Comparison of ENCODE assay signal across 23 cellular contexts in genomic region chr12:27626239-27626638, GRCh38.
DNase-seq lines count a peak whose midpoint lies in the region; ATAC-seq and TF ChIP-seq lines count a peak whose summit lies in the region.
"Had no signal": no experiment of that assay in that cellular context is flagged by ENCODE, and none has a peak within 500 bp of the region (broad histone marks: within the 10 kb centered on the region; RNA-seq: fewer than 3 reads in every experiment).

No MANE protein-coding gene starts in this region.

- POLR2A ChIA-PET in Caco-2 (lab: Charles Lee) = no interaction called here

- no peak overlapping the region for H2AFZ ChIP-seq in neural progenitor cell (replicated peaks)

- no peaks in the 10 kb centered on the region for H4K20me1 ChIP-seq in neural progenitor cell (ENCODE audit: low read depth)

- no peaks in the 10 kb centered on the region for H3F3A ChIP-seq in neural progenitor cell (ENCODE audit: low read depth)

- H3K79me2 ChIP-seq in neural progenitor cell (ENCODE audit: low read depth) = no peaks in the 10 kb centered on the region

- H3K9ac ChIP-seq in neural progenitor cell = no peak overlapping the region

- H3K4me1 ChIP-seq in Caco-2 (peaks cover 12% of the 10 kb centered on the region), neural progenitor cell (no peaks in the 10 kb centered on the region)

- no peaks in the 10 kb centered on the region for H3K9me3 ChIP-seq in Caco-2
- 0 out of 2 replicates have a peak, but pooled peaks cover 3% of the 10 kb centered on the region for H3K9me3 ChIP-seq in MG63
- no peaks in the 10 kb centered on the region for H3K9me3 ChIP-seq in neural progenitor cell (ENCODE audit: low read depth)
- H3K9me3 ChIP-seq: psoas muscle, spleen, vagina had no signal

- intact Hi-C loops in Caco-2 (cut with micrococcal nuclease; ENCODE audit: unreplicated experiment) = no loop called here

- H3K4me2 ChIP-seq in neural progenitor cell = no peak overlapping the region

- ATAC-seq in GM18861 (IDR thresholded peaks at IDR 0.05; ENCODE audit: unreplicated experiment) (no peak), GM18517 (IDR thresholded peaks at IDR 0.05; ENCODE audit: unreplicated experiment) (no peak)
- ATAC-seq: GM12878, natural killer cell, T-cell had no signal

- TF ChIP-seq CTCF in Caco-2 (IDR thresholded peaks at IDR 0.05; ENCODE audit: insufficient read depth in 1 of 2, low read depth in 1 of 2, low read length in 1 of 2, severe bottlenecking in 1 of 2, unreplicated experiment in 1 of 2) (no peak), epithelial cell of esophagus (IDR thresholded peaks at IDR 0.05; ENCODE audit: insufficient read depth, low read depth, low read length, missing control alignments) (no peak), neural progenitor cell (IDR thresholded peaks at IDR 0.05) (no peak)

- no peaks in the 10 kb centered on the region for H3K27me3 ChIP-seq in Caco-2 (replicated peaks; ENCODE audit: control insufficient read depth, insufficient read depth, low read length)
- H3K27me3 ChIP-seq in MG63 = no peaks in the 10 kb centered on the region
- no peaks in the 10 kb centered on the region for H3K27me3 ChIP-seq in neural progenitor cell
- H3K27me3 ChIP-seq: foreskin keratinocyte, spleen, vagina had no signal

- peak in 1 of 2 experiments; percentile 25 for DNase-seq in Caco-2
- peak; percentile 65 for DNase-seq in MG63
- peak; percentile 58 for DNase-seq in epithelial cell of esophagus (ENCODE audit: low read depth)
- DNase-seq in neural progenitor cell (ENCODE audit: low spot score) = no peak
- no peak for DNase-seq in NCI-H1417 treated with DMSO at 0.1 percent for 48 hours (lab: John Stamatoyannopoulos, UW)
- no peak for DNase-seq in Ammon's horn (ENCODE audit: low spot score)
- DNase-seq: activated gamma-delta T cell treated with Interleukin-2 at 50 U/mL for 16 hours; CD4-positive, CD25-positive, alpha-beta regulatory T cell; DMS153; foreskin keratinocyte; hippocampal formation; kidney; natural killer cell; NCI-H2029; NCI-H510A; psoas muscle; spleen; stimulated activated CD4-positive, alpha-beta T cell treated with anti-CD3 and anti-CD28 coated beads, Interleukin-4, amount 100 ng/mL, for 4 hours; T-cell had no signal

- H3K4me1 Mint-ChIP-seq in Caco-2 (ENCODE audit: low read depth, unreplicated experiment) = peaks cover 21% of the 10 kb centered on the region
- peaks cover 3% of the 10 kb centered on the region for H3K4me1 Mint-ChIP-seq in neural progenitor cell
- H3K4me1 Mint-ChIP-seq: natural killer cell had no signal

- CTCF ChIA-PET in Caco-2 (lab: Charles Lee) = no interaction called here

- H3K9me3 Mint-ChIP-seq in Caco-2 (ENCODE audit: unreplicated experiment) = no peaks in the 10 kb centered on the region
- H3K9me3 Mint-ChIP-seq in neural progenitor cell = no peaks in the 10 kb centered on the region
- H3K9me3 Mint-ChIP-seq: natural killer cell, T-cell had no signal

- H3K36me3 Mint-ChIP-seq in Caco-2 (ENCODE audit: insufficient read depth, unreplicated experiment) (no peaks in the 10 kb centered on the region), neural progenitor cell (no peaks in the 10 kb centered on the region)
- H3K36me3 Mint-ChIP-seq: CD4-positive, CD25-positive, alpha-beta regulatory T cell; natural killer cell; T-cell had no signal

- H3K4me3 Mint-ChIP-seq in Caco-2 (ENCODE audit: unreplicated experiment) (no peak overlapping the region), neural progenitor cell (no peak overlapping the region)
- H3K4me3 Mint-ChIP-seq: CD4-positive, CD25-positive, alpha-beta regulatory T cell; natural killer cell; T-cell had no signal

- no peaks in the 10 kb centered on the region for H3K27me3 Mint-ChIP-seq in Caco-2 (ENCODE audit: insufficient read depth, unreplicated experiment)
- no peaks in the 10 kb centered on the region for H3K27me3 Mint-ChIP-seq in neural progenitor cell (ENCODE audit: insufficient read depth, low read depth)

- BruUV-seq in Caco-2 (replicated peaks; lab: Mats Ljungman, UMichigan) = no TSS peak

- H3K4me3 ChIP-seq in Caco-2 (ENCODE audit: low read depth, low read length) = no peak overlapping the region
- H3K4me3 ChIP-seq in MG63 = no peak overlapping the region
- H3K4me3 ChIP-seq in epithelial cell of esophagus (ENCODE audit: low read length) = no peak overlapping the region
- no peak overlapping the region for H3K4me3 ChIP-seq in neural progenitor cell
- H3K4me3 ChIP-seq: GM12878, psoas muscle, spleen, vagina had no signal

- H3K27ac ChIP-seq in neural progenitor cell = no peak overlapping the region
- H3K27ac ChIP-seq: psoas muscle, spleen, vagina had no signal

- H3K27ac Mint-ChIP-seq in Caco-2 (ENCODE audit: unreplicated experiment) = peak overlapping the region; percentile 4
- peak overlapping the region; percentile 70 for H3K27ac Mint-ChIP-seq in neural progenitor cell
- H3K27ac Mint-ChIP-seq: CD4-positive, CD25-positive, alpha-beta regulatory T cell; natural killer cell; T-cell had no signal

- H3K36me3 ChIP-seq in Caco-2 (ENCODE audit: control insufficient read depth, insufficient read depth, low read length) (no peaks in the 10 kb centered on the region), MG63 (no peaks in the 10 kb centered on the region; the same call in 1 of the 2 replicates), neural progenitor cell (no peaks in the 10 kb centered on the region)
- H3K36me3 ChIP-seq: spleen, vagina had no signal

Comparison
In these comparisons a context has a peak if more than half of its experiments do, and no peak if none do; other contexts are left out.
1. DNase-seq: peak in MG63 (single experiment) and epithelial cell of esophagus (single experiment); none in neural progenitor cell (single experiment), NCI-H1417 treated with DMSO at 0.1 percent for 48 hours (single experiment) and Ammon's horn (single experiment).